21 cellular contexts compared by ENCODE assay signal in genomic region chr17:5562661-5563360, GRCh38. TPM values are rescaled to one million over a fixed set of nuclear protein-coding genes. Genes with fewer than 3 reads are reported as not detected.
DNase-seq lines count a peak whose midpoint lies in the region; ATAC-seq, FAIRE-seq and TF ChIP-seq lines count a peak whose summit lies in the region.
"Had no signal": no experiment of that assay in that cellular context is flagged by ENCODE, and none has a peak within 500 bp of the region (broad histone marks: within the 10 kb centered on the region; RNA-seq: fewer than 3 reads in every experiment).

No MANE protein-coding gene starts in this region.

- H3K36me3 Mint-ChIP-seq in activated CD4-positive, alpha-beta T cell treated with anti-CD3 and anti-CD28 coated beads for 36 hours (ENCODE audit: low read depth): peaks cover 27% of the 10 kb centered on the region
- peaks cover 9% of the 10 kb centered on the region for H3K36me3 Mint-ChIP-seq in activated naive CD8-positive, alpha-beta T cell
- no peaks in the 10 kb centered on the region for H3K36me3 Mint-ChIP-seq in osteocyte (ENCODE audit: unreplicated experiment)
- H3K36me3 Mint-ChIP-seq in Caco-2 (ENCODE audit: insufficient read depth, unreplicated experiment): no peaks in the 10 kb centered on the region

- DNase-seq in activated CD4-positive, alpha-beta T cell treated with anti-CD3 and anti-CD28 coated beads for 36 hours: no peak
- DNase-seq in activated CD4-positive, alpha-beta T cell treated with anti-CD3 and anti-CD28 coated beads, Interleukin-2, amount 50 U/mL, for 48 hours: no peak
- DNase-seq in H54 (ENCODE audit: insufficient read length, low spot score): no peak
- DNase-seq in osteocyte (ENCODE audit: extremely low spot score, unreplicated experiment): peak; percentile 74
- DNase-seq in Caco-2: no peak
- DNase-seq: BE2C; NCI-H1694 treated with DMSO at 0.1 percent for 48 hours; NCI-H69; stimulated activated CD4-positive, alpha-beta T cell treated with anti-CD3 and anti-CD28 coated beads, Interleukin-1b, Interleukin-23, amount 100 ng/mL, for 48 hours; stimulated activated naive CD4-positive, alpha-beta T cell treated with Interleukin-2 at 50 U/mL for 16 hours; T1000; upper lobe of left lung had no signal

- no peaks in the 10 kb centered on the region for H3K4me1 ChIP-seq in Caco-2
- H3K4me1 ChIP-seq: BE2C, breast epithelium had no signal

- no peaks in the 10 kb centered on the region for H3K9me3 ChIP-seq in Caco-2
- H3K9me3 ChIP-seq: BE2C, breast epithelium, upper lobe of left lung had no signal

- no TSS peak for BruUV-seq in Caco-2 (replicated peaks; lab: Mats Ljungman, UMichigan)

- peak; percentile 63 for ATAC-seq in activated CD4-positive, alpha-beta T cell treated with anti-CD3 and anti-CD28 coated beads for 36 hours
- ATAC-seq in HG03460 (IDR thresholded peaks at IDR 0.05; ENCODE audit: unreplicated experiment): no peak
- ATAC-seq in GM18502 (IDR thresholded peaks at IDR 0.05; ENCODE audit: poor library complexity, unreplicated experiment): no peak
- ATAC-seq: activated CD4-positive, CD25-positive, alpha-beta regulatory T cell treated with anti-CD3 and anti-CD28 coated beads, Interleukin-2, amount 50 U/mL, for 24 hours; K562; left lobe of liver had no signal

- CTCF ChIA-PET in activated CD4-positive, alpha-beta T cell treated with anti-CD3 and anti-CD28 coated beads for 36 hours (lab: Charles Lee): interaction anchor here (0.6 to 1.2 kb wide), 2 partner anchors 57 to 873 kb away, joined by 3 to 5 read pairs; no protein-coding TSS in a partner anchor
- CTCF ChIA-PET in Caco-2 (lab: Charles Lee): no interaction called here

- H3K4me1 Mint-ChIP-seq in activated CD4-positive, alpha-beta T cell treated with anti-CD3 and anti-CD28 coated beads for 36 hours: peaks cover 24% of the 10 kb centered on the region
- peaks cover 33% of the 10 kb centered on the region for H3K4me1 Mint-ChIP-seq in activated naive CD8-positive, alpha-beta T cell (ENCODE audit: low read depth)
- H3K4me1 Mint-ChIP-seq in osteocyte (ENCODE audit: unreplicated experiment) (peaks cover under 1% of the 10 kb centered on the region), Caco-2 (ENCODE audit: low read depth, unreplicated experiment) (no peaks in the 10 kb centered on the region)

- intact Hi-C loops in activated CD4-positive, alpha-beta T cell treated with anti-CD3 and anti-CD28 coated beads for 36 hours (cut with DNase I, micrococcal nuclease): no loop called here
- intact Hi-C loops in Caco-2 (cut with micrococcal nuclease; ENCODE audit: unreplicated experiment): no loop called here

- no peaks in the 10 kb centered on the region for H3K9me3 Mint-ChIP-seq in activated CD4-positive, alpha-beta T cell treated with anti-CD3 and anti-CD28 coated beads for 36 hours (ENCODE audit: low read depth)
- H3K9me3 Mint-ChIP-seq in activated naive CD8-positive, alpha-beta T cell (ENCODE audit: low read depth): no peaks in the 10 kb centered on the region
- H3K9me3 Mint-ChIP-seq in osteocyte (ENCODE audit: unreplicated experiment) (peaks cover 4% of the 10 kb centered on the region), Caco-2 (ENCODE audit: unreplicated experiment) (no peaks in the 10 kb centered on the region)

- no peaks in the 10 kb centered on the region for H3K27me3 Mint-ChIP-seq in activated CD4-positive, alpha-beta T cell treated with anti-CD3 and anti-CD28 coated beads for 36 hours
- H3K27me3 Mint-ChIP-seq in activated naive CD8-positive, alpha-beta T cell: no peaks in the 10 kb centered on the region
- no peaks in the 10 kb centered on the region for H3K27me3 Mint-ChIP-seq in osteocyte (ENCODE audit: unreplicated experiment)
- peaks cover 15% of the 10 kb centered on the region for H3K27me3 Mint-ChIP-seq in Caco-2 (ENCODE audit: insufficient read depth, unreplicated experiment)

- POLR2A ChIA-PET in activated CD4-positive, alpha-beta T cell treated with anti-CD3 and anti-CD28 coated beads for 36 hours (lab: Charles Lee): interaction anchor here (0.6 kb wide), 1 partner anchor 823 kb away, joined by 6 read pairs; no protein-coding TSS in a partner anchor
- POLR2A ChIA-PET in Caco-2 (lab: Charles Lee): no interaction called here

- H3K4me3 Mint-ChIP-seq in activated CD4-positive, alpha-beta T cell treated with anti-CD3 and anti-CD28 coated beads for 36 hours: no peak overlapping the region
- H3K4me3 Mint-ChIP-seq in activated naive CD8-positive, alpha-beta T cell: peak overlapping the region; percentile 24
- H3K4me3 Mint-ChIP-seq in osteocyte (ENCODE audit: unreplicated experiment) (no peak overlapping the region), Caco-2 (ENCODE audit: unreplicated experiment) (no peak overlapping the region)

- H3K27ac Mint-ChIP-seq in activated CD4-positive, alpha-beta T cell treated with anti-CD3 and anti-CD28 coated beads for 36 hours: peak overlapping the region; percentile 35
- H3K27ac Mint-ChIP-seq in activated naive CD8-positive, alpha-beta T cell: peak overlapping the region; percentile 85
- H3K27ac Mint-ChIP-seq in osteocyte (ENCODE audit: unreplicated experiment) (no peak overlapping the region), Caco-2 (ENCODE audit: unreplicated experiment) (no peak overlapping the region)

- no peaks in the 10 kb centered on the region for H3K36me3 ChIP-seq in Caco-2 (ENCODE audit: control insufficient read depth, insufficient read depth, low read length)
- H3K36me3 ChIP-seq: BE2C, breast epithelium had no signal

- peak; percentile 65 for FAIRE-seq in H54 (lab: Jason Lieb, UNC)
- FAIRE-seq: endometrium, K562 had no signal

- no peak for TF ChIP-seq CTCF in osteocyte (IDR thresholded peaks at IDR 0.05)
- no peak for TF ChIP-seq CTCF in Caco-2 (IDR thresholded peaks at IDR 0.05; ENCODE audit: insufficient read depth in 1 of 2, low read depth in 1 of 2, low read length in 1 of 2, severe bottlenecking in 1 of 2, unreplicated experiment in 1 of 2)

- H3K4me3 ChIP-seq in Caco-2 (ENCODE audit: low read depth, low read length): no peak overlapping the region
- H3K4me3 ChIP-seq: breast epithelium, coronary artery, K562, upper lobe of left lung had no signal

- no peak for TF ChIP-seq POLR2A in H54 (IDR thresholded peaks at IDR 0.05; ENCODE audit: low read depth, low read length)

- H3K27me3 ChIP-seq in Caco-2 (replicated peaks; ENCODE audit: control insufficient read depth, insufficient read depth, low read length): no peaks in the 10 kb centered on the region
- H3K27me3 ChIP-seq: BE2C, breast epithelium, upper lobe of left lung had no signal

RNA-seq across cellular contexts. Expression of gene NLRP1, which starts 21.5 kb away (rescaled TPM):
- total RNA-seq in activated CD4-positive, alpha-beta T cell treated with anti-CD3 and anti-CD28 coated beads for 36 hours: 10 to 100 TPM; 31.2 to 34.0 TPM
- total RNA-seq in osteocyte (27.1 and 27.6 TPM in 2 replicates), Caco-2 (2022) (0.09 and 0.28 TPM in 2 replicates)

Comparison
In these comparisons a context has a peak if more than half of its experiments do, and no peak if none do; other contexts are left out.
1. H3K27ac Mint-ChIP-seq: peak in activated CD4-positive, alpha-beta T cell treated with anti-CD3 and anti-CD28 coated beads for 36 hours (single experiment) and activated naive CD8-positive, alpha-beta T cell (single experiment); none in osteocyte (single experiment) and Caco-2 (single experiment).
2. RNA of gene NLRP1, which starts 21.5 kb away (total RNA-seq): 31.2 to 34.0 TPM in activated CD4-positive, alpha-beta T cell treated with anti-CD3 and anti-CD28 coated beads for 36 hours and 27.1 to 27.6 TPM in osteocyte; 0.09 to 0.28 TPM in Caco-2; every median in the first group is over 10 times any median in the second.